1 cellular context compared by ENCODE assay signal in genomic region chr12:95316798-95317197, GRCh38.
TF ChIP-seq lines count a peak whose summit lies in the region.

No MANE protein-coding gene starts in this region.

TF ChIP-seq in A549, 52 proteins besides CTCF, POLR2A, EP300 and RAD21 (continued from another document):
- TF ChIP-seq, protein P1, sequence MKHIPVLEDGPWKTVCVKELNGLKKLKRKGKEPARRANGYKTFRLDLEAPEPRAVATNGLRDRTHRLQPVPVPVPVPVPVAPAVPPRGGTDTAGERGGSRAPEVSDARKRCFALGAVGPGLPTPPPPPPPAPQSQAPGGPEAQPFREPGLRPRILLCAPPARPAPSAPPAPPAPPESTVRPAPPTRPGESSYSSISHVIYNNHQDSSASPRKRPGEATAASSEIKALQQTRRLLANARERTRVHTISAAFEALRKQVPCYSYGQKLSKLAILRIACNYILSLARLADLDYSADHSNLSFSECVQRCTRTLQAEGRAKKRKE (CRISPR knock-in tag; IDR thresholded peaks at IDR 0.05; ENCODE audit: low read depth): no peak
- TF ChIP-seq EHF (CRISPR knock-in tag; IDR thresholded peaks at IDR 0.05) (no peak), REST (IDR thresholded peaks at IDR 0.05) (no peak), MAZ (IDR thresholded peaks at IDR 0.05; ENCODE audit: borderline replicate concordance, low read depth, low read length) (no peak), ZNF302 (CRISPR knock-in tag; IDR thresholded peaks at IDR 0.05) (no peak), KDM1A (IDR thresholded peaks at IDR 0.05; ENCODE audit: low read depth) (no peak), CBX8 (IDR thresholded peaks at IDR 0.05) (no peak)
TF ChIP-seq in A549: peak in this region for 0.
